ENCODE assay signal across 8 cellular contexts in genomic region chr14:23352506-23353432, GRCh38. TPM values are rescaled to one million over a fixed set of nuclear protein-coding genes. Genes with fewer than 3 reads are reported as not detected.
DNase-seq lines count a peak whose midpoint lies in the region; ATAC-seq and TF ChIP-seq lines count a peak whose summit lies in the region.

SLC22A17 (minus strand) TSS chr14:23352887.

- H3K4me2 ChIP-seq in neuronal stem cell (ENCODE audit: insufficient read depth, low read length, poor library complexity, severe bottlenecking) = peak within 1 kb of the TSS; percentile 99

- peak within 1 kb of the TSS; percentile 94 for H2AFZ ChIP-seq in neuronal stem cell (ENCODE audit: low read length)

- no peaks in the 10 kb centered on the region for H3K9me3 ChIP-seq in neuronal stem cell (replicated peaks in 1 of 2; ENCODE audit: control insufficient read depth in 2 of 2, insufficient read depth in 1 of 2, low read depth in 1 of 2, low read length in 2 of 2)

- CTCF ChIA-PET in MCF 10A (lab: Yijun Ruan, JAX) = interaction anchor here (1.0 kb wide), 1 partner anchor 27 kb away, joined by 3 read pairs; no protein-coding TSS in a partner anchor

- H3K9me3 Mint-ChIP-seq in MCF 10A (ENCODE audit: unreplicated experiment) = peaks cover 7% of the 10 kb centered on the region
- H3K9me3 Mint-ChIP-seq in activated naive CD8-positive, alpha-beta T cell treated with anti-CD3 and anti-CD28 coated beads for 36 hours = no peaks in the 10 kb centered on the region

- peak within 1 kb of the TSS; percentile 66 for H2AK5ac ChIP-seq in neuronal stem cell (ENCODE audit: low read depth, low read length)

- no peak within 1 kb of the TSS for H3K4me3 Mint-ChIP-seq in MCF 10A (ENCODE audit: unreplicated experiment)
- H3K4me3 Mint-ChIP-seq in activated naive CD8-positive, alpha-beta T cell treated with anti-CD3 and anti-CD28 coated beads for 36 hours = peak within 1 kb of the TSS; percentile 73

- H3K27ac ChIP-seq in neuronal stem cell (replicated peaks; ENCODE audit: low read length) (peak within 1 kb of the TSS; percentile 56), substantia nigra (ENCODE audit: low read depth, low read length, poor library complexity, severe bottlenecking) (peak within 1 kb of the TSS; percentile 89)

- peak within 1 kb of the TSS; percentile 99 for H3K9ac ChIP-seq in neuronal stem cell (ENCODE audit: low read depth, low read length, poor library complexity)

- H3K27ac Mint-ChIP-seq in MCF 10A (ENCODE audit: low read depth, unreplicated experiment) = no peak within 1 kb of the TSS
- H3K27ac Mint-ChIP-seq in activated naive CD8-positive, alpha-beta T cell treated with anti-CD3 and anti-CD28 coated beads for 36 hours = no peak within 1 kb of the TSS

- intact Hi-C loops in MCF 10A (cut with micrococcal nuclease) (no loop called here), head of caudate nucleus (cut with DNase I) (no loop called here)

- no peaks in the 10 kb centered on the region for H3K36me3 Mint-ChIP-seq in MCF 10A (ENCODE audit: insufficient read depth, unreplicated experiment)
- peaks cover 2% of the 10 kb centered on the region for H3K36me3 Mint-ChIP-seq in activated naive CD8-positive, alpha-beta T cell treated with anti-CD3 and anti-CD28 coated beads for 36 hours

- peak within 1 kb of the TSS; percentile 40 for H3K4ac ChIP-seq in neuronal stem cell (ENCODE audit: low read length)

- peak within 1 kb of the TSS; percentile 40 for H2BK15ac ChIP-seq in neuronal stem cell (ENCODE audit: low read length)

- ATAC-seq in GM21381 (IDR thresholded peaks at IDR 0.05; ENCODE audit: unreplicated experiment) = no peak

- peak within 1 kb of the TSS; percentile 97 for H3K14ac ChIP-seq in neuronal stem cell (ENCODE audit: low read length)

- H3K4me1 Mint-ChIP-seq in MCF 10A (ENCODE audit: insufficient read depth, unreplicated experiment) = no peaks in the 10 kb centered on the region
- H3K4me1 Mint-ChIP-seq in activated naive CD8-positive, alpha-beta T cell treated with anti-CD3 and anti-CD28 coated beads for 36 hours = peaks cover 6% of the 10 kb centered on the region

- H3K36me3 ChIP-seq in neuronal stem cell (replicated peaks in 1 of 2; ENCODE audit: control insufficient read depth in 2 of 2, insufficient read depth in 2 of 2, low read length in 2 of 2) = peaks cover 13 to 32% of the 10 kb centered on the region in 2 donors

- peak within 1 kb of the TSS; percentile 99 for H3K18ac ChIP-seq in neuronal stem cell (ENCODE audit: low read length)

- DNase-seq in T47D (ENCODE audit: low read depth in 1 of 2, low spot score in 1 of 2) = peak; percentile 78 to 84
- DNase-seq in MCF 10A (ENCODE audit: unreplicated experiment) = no peak
- DNase-seq in SK-MEL-5 (ENCODE audit: low read depth, low spot score) = peak; percentile 74
- peak; percentile 49 for DNase-seq in activated naive CD8-positive, alpha-beta T cell treated with anti-CD3 and anti-CD28 coated beads for 36 hours
- peak; percentile 86 to 98 (median 94) for DNase-seq in head of caudate nucleus
- peak; percentile 82 for DNase-seq in neuronal stem cell (ENCODE audit: low spot score)
- DNase-seq in substantia nigra (lab: John Stamatoyannopoulos, UW) = peak; percentile 28 to 94 (median 79)

- TF ChIP-seq CTCF in MCF 10A (IDR thresholded peaks at IDR 0.05; ENCODE audit: unreplicated experiment) = no peak

- no peak within 1 kb of the TSS for H4K8ac ChIP-seq in neuronal stem cell (ENCODE audit: low read depth, low read length)

- H3K4me3 ChIP-seq in neuronal stem cell (ENCODE audit: low read length in 2 of 2) = peak within 1 kb of the TSS; percentile 70 to 92

- peaks cover 0 to 3% (median 0%) of the 10 kb centered on the region in 3 experiments for H3K27me3 ChIP-seq in neuronal stem cell (ENCODE audit: control insufficient read depth in 3 of 3, insufficient read depth in 3 of 3, low read depth in 1 of 3, low read length in 3 of 3)

- peak within 1 kb of the TSS; percentile 25 for H2BK120ac ChIP-seq in neuronal stem cell (ENCODE audit: low read depth, low read length)

- BruUV-seq in MCF 10A (replicated peaks; lab: Mats Ljungman, UMichigan) = no TSS peak

- peak within 1 kb of the TSS; percentile 48 for H4K91ac ChIP-seq in neuronal stem cell (ENCODE audit: low read depth, low read length, poor library complexity)

- H2BK5ac ChIP-seq in neuronal stem cell (ENCODE audit: low read length) = peak within 1 kb of the TSS; percentile 85

- in situ Hi-C loops in T47D (cut with HindIII; ENCODE audit: low pct_unique_long_range_greater_than_20kb, low sequenced_read_pairs) = no loop called here
- in situ Hi-C loops in SK-MEL-5 (cut with HindIII; ENCODE audit: low pct_unique_long_range_greater_than_20kb, low sequenced_read_pairs) = no loop called here

- peaks cover 71% of the 10 kb centered on the region for H3K27me3 Mint-ChIP-seq in MCF 10A (ENCODE audit: insufficient read depth, unreplicated experiment)
- peaks cover 23% of the 10 kb centered on the region for H3K27me3 Mint-ChIP-seq in activated naive CD8-positive, alpha-beta T cell treated with anti-CD3 and anti-CD28 coated beads for 36 hours

- H3K23ac ChIP-seq in neuronal stem cell (ENCODE audit: low read depth, low read length, poor library complexity) = peak within 1 kb of the TSS; percentile 75

- WGBS in neuronal stem cell (ENCODE audit: extremely low coverage in 2 of 2, insufficient read length in 2 of 2, insufficient replicate concordance in 1 of 2), 2 donors = no CpG with 5 or more reads among the region's 42 CpGs

- peak within 1 kb of the TSS; percentile 48 for H2BK12ac ChIP-seq in neuronal stem cell (ENCODE audit: low read length)

- no peaks in the 10 kb centered on the region for H3K79me1 ChIP-seq in neuronal stem cell (ENCODE audit: low read depth, low read length)

- peaks cover 0 to 9% of the 10 kb centered on the region in 2 donors for H3K4me1 ChIP-seq in neuronal stem cell (ENCODE audit: control insufficient read depth in 2 of 2, insufficient read depth in 1 of 2, low read depth in 1 of 2, low read length in 2 of 2)

- POLR2A ChIA-PET in MCF 10A (lab: Yijun Ruan, JAX) = no interaction called here

RNA-seq across cellular contexts. Expression of gene SLC22A17, which starts in this region (rescaled TPM):
- not detected in 2 replicates for total RNA-seq in MCF 10A (2022)
- total RNA-seq in SK-MEL-5 (2014; rRNA removed; shearing (Covaris generic)) = 9.5 and 10.7 TPM in 2 replicates
- 16.8 and 18.6 TPM in 2 replicates for polyA plus RNA-seq in SK-MEL-5 (2015; cell fraction: cytosol; rRNA removed)
- polyA plus RNA-seq in SK-MEL-5 (2015; cell fraction: nucleus; rRNA removed) = 23.5 and 27.4 TPM in 2 replicates
- 1 to 10 TPM; 2.2 to 2.9 TPM for total RNA-seq in activated naive CD8-positive, alpha-beta T cell treated with anti-CD3 and anti-CD28 coated beads for 36 hours
- 62.0 TPM for polyA plus RNA-seq in neuronal stem cell (2013, experiment 1 of 2)
- polyA plus RNA-seq in neuronal stem cell (2013, experiment 2 of 2) = 60.0 TPM
